In the genomic region with DNA sequence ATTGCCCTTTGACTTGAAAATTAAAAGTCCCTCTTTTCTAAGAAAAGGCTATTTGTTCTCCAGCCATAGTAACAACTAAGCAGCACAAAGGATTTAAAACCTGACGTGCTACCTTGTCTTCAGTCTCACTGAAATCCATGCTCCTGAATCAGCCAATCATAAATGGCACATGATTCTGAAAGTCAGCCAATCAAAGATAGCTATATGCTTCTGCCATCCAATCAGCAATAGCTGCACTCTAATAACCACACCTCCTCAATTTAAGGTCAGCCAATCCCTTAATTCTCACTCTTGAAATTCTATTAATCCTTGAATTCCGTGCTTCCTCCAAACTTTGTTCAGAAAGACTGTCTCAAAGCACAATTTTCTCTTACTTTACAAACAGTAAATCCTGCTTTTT, we compare ENCODE assay signal across 23 cellular contexts. TPM values are rescaled to one million over a fixed set of nuclear protein-coding genes. Genes with fewer than 3 reads are reported as not detected.
DNase-seq lines count a peak whose midpoint lies in the region; ATAC-seq, FAIRE-seq and TF ChIP-seq lines count a peak whose summit lies in the region.
"Had no signal": no experiment of that assay in that cellular context is flagged by ENCODE, and none has a peak within 500 bp of the region (broad histone marks: within the 10 kb centered on the region; RNA-seq: fewer than 3 reads in every experiment).

No MANE protein-coding gene starts in this region.

- no peak overlapping the region for H3K18ac ChIP-seq in H1 (ENCODE audit: extremely low read depth, low read length)

- 0 out of 2 replicates have a peak, but pooled peaks cover 2% of the 10 kb centered on the region for H3K9me2 ChIP-seq in GM23338 (ENCODE audit: insufficient read depth)
- no peaks in the 10 kb centered on the region for H3K9me2 ChIP-seq in Karpas-422 (replicated peaks; ENCODE audit: insufficient read depth, low read length)

- no peaks in the 10 kb centered on the region for H3K36me3 Mint-ChIP-seq in GM23338 (ENCODE audit: low read depth)
- no peaks in the 10 kb centered on the region for H3K36me3 Mint-ChIP-seq in WTC11
- H3K36me3 Mint-ChIP-seq: CD4-positive, CD25-positive, alpha-beta regulatory T cell; CD8-positive, alpha-beta T cell had no signal

- H3K56ac ChIP-seq in H1 (replicated peaks; ENCODE audit: insufficient read length, low read depth, low read length), result no peak overlapping the region

- H3K27me3 ChIP-seq in GM23338 (ENCODE audit: insufficient read depth) (no peaks in the 10 kb centered on the region), Karpas-422 (ENCODE audit: low read length) (no peaks in the 10 kb centered on the region), H1 (replicated peaks in 1 of 4; ENCODE audit: control insufficient read depth in 3 of 4, extremely low read depth in 1 of 4, insufficient read depth in 3 of 4, low read length in 3 of 4) (no peaks in the 10 kb centered on the region)
- H3K27me3 ChIP-seq: BLaER1 had no signal

- no peaks in the 10 kb centered on the region for H3K79me2 ChIP-seq in GM23338 (replicated peaks; ENCODE audit: insufficient read depth)
- no peaks in the 10 kb centered on the region for H3K79me2 ChIP-seq in Karpas-422 (ENCODE audit: low read length)
- no peaks in the 10 kb centered on the region for H3K79me2 ChIP-seq in H1 (ENCODE audit: control insufficient read depth in 1 of 2, insufficient read depth in 2 of 2, low read length in 2 of 2)

- ATAC-seq in GM23338 (no peak), WTC11 (no peak)
- ATAC-seq: CD8-positive, alpha-beta T cell; GM12878; HCT116 had no signal

- CTCF ChIA-PET in WTC11 (lab: Charles Lee) (no interaction called here), H1 (lab: Charles Lee; ENCODE audit: partially characterized antibody) (interaction anchor here (0.9 to 1.1 kb wide), 2 partner anchors 12 to 85 kb away, joined by 3 to 5 read pairs; no protein-coding TSS in a partner anchor)

- no peaks in the 10 kb centered on the region for H3K79me1 ChIP-seq in H1 (ENCODE audit: low read depth, low read length)

- H3K9me3 Mint-ChIP-seq in GM23338 (no peaks in the 10 kb centered on the region), WTC11 (peaks cover 7% of the 10 kb centered on the region)
- H3K9me3 Mint-ChIP-seq: CD8-positive, alpha-beta T cell; H9; HFFc6 had no signal

- TF ChIP-seq CTCF in GM23338 (conservative IDR thresholded peaks at IDR 0.05; ENCODE audit: low read depth in 2 of 2) (no peak), WTC11 (IDR thresholded peaks at IDR 0.05) (no peak), H1 (IDR thresholded peaks at IDR 0.05; ENCODE audit: control extremely low read depth in 1 of 3, insufficient read depth in 1 of 3, low read depth in 1 of 3, low read length in 3 of 3) (no peak)

- no peak overlapping the region for H4K8ac ChIP-seq in H1 (ENCODE audit: extremely low read depth, insufficient read depth, low read length)

- H2BK15ac ChIP-seq in H1 (ENCODE audit: low read length), result no peak overlapping the region

- no peaks in the 10 kb centered on the region for H3K4me1 ChIP-seq in GM23338 (ENCODE audit: insufficient read depth)
- no peaks in the 10 kb centered on the region for H3K4me1 ChIP-seq in Karpas-422 (ENCODE audit: low read length)
- H3K4me1 ChIP-seq in H1 (replicated peaks in 1 of 4; ENCODE audit: control insufficient read depth in 3 of 4, insufficient read depth in 4 of 4, low read length in 3 of 4), result peaks cover 0 to 2% (median under 1%) of the 10 kb centered on the region in 4 experiments; a peak in 3 of 7 replicates
- H3K4me1 ChIP-seq: Caco-2 had no signal

- H4K91ac ChIP-seq in H1 (replicated peaks; ENCODE audit: insufficient read length, low read length), result no peak overlapping the region

- DNase-seq in GM23338 (ENCODE audit: low spot score), result peak; percentile 14
- DNase-seq in Karpas-422, result peak; percentile 63
- DNase-seq in WTC11 (ENCODE audit: low spot score), result no peak
- DNase-seq in H1 (ENCODE audit: low read depth in 1 of 2, low spot score in 2 of 2), result peak in 1 of 2 experiments; percentile 3
- DNase-seq in activated CD4-positive, alpha-beta T cell treated with anti-CD3 and anti-CD28 coated beads, Interleukin-2, amount 50 U/mL, for 1 hour, result no peak
- no peak for DNase-seq in DMS114 treated with DMSO at 0.1 percent for 48 hours (lab: John Stamatoyannopoulos, UW; ENCODE audit: unreplicated experiment)
- DNase-seq in OCI-M1 (lab: John Stamatoyannopoulos, UW), result no peak
- no peak for DNase-seq in T1000 (lab: John Stamatoyannopoulos, UW)
- DNase-seq: Caco-2; CD4-positive, CD25-positive, alpha-beta regulatory T cell; CD8-positive, alpha-beta T cell; DMS79; EL; GDM1; H9; HFFc6 had no signal

- H3K9ac ChIP-seq in Karpas-422 (ENCODE audit: low read length) (no peak overlapping the region), H1 (replicated peaks in 1 of 4; ENCODE audit: extremely low read depth in 1 of 4, low read depth in 3 of 4, low read length in 3 of 4) (no peak overlapping the region)
- H3K9ac ChIP-seq: BLaER1 had no signal

- no peak overlapping the region for H2BK5ac ChIP-seq in H1 (ENCODE audit: low read depth, low read length)

- peaks cover 5% of the 10 kb centered on the region for H3K27me3 Mint-ChIP-seq in GM23338 (ENCODE audit: insufficient read depth, low read depth, poor library complexity)
- peaks cover 4% of the 10 kb centered on the region; the same call in 1 of the 2 replicates for H3K27me3 Mint-ChIP-seq in WTC11 (ENCODE audit: low read depth)

- H3K4me2 ChIP-seq in GM23338 (no peak overlapping the region), Karpas-422 (ENCODE audit: low read depth, low read length, poor library complexity, severe bottlenecking) (no peak overlapping the region), H1 (ENCODE audit: insufficient read depth in 1 of 2, low read depth in 2 of 2, low read length in 2 of 2) (no peak overlapping the region)
- H3K4me2 ChIP-seq: BLaER1 had no signal

- no peak overlapping the region for H3K27ac Mint-ChIP-seq in GM23338
- H3K27ac Mint-ChIP-seq in WTC11, result no peak overlapping the region
- H3K27ac Mint-ChIP-seq: B cell; CD4-positive, CD25-positive, alpha-beta regulatory T cell; CD8-positive, alpha-beta T cell; H9; HFFc6 had no signal

- H3K23me2 ChIP-seq in H1 (ENCODE audit: low read depth, low read length), result no peaks in the 10 kb centered on the region

- no peak for TF ChIP-seq RAD21 in H1 (IDR thresholded peaks at IDR 0.05 in 1 of 2, conservative IDR thresholded peaks at IDR 0.05 in 1 of 2; ENCODE audit: low read depth in 2 of 2, low read length in 2 of 2)

- H3K4ac ChIP-seq in H1 (replicated peaks; ENCODE audit: insufficient read length, low read depth, low read length), result no peak overlapping the region

- TF ChIP-seq EP300 in H1 (IDR thresholded peaks at IDR 0.05; ENCODE audit: borderline replicate concordance in 1 of 2, low read depth in 2 of 2, low read length in 2 of 2), result no peak

- no peak overlapping the region for H2BK20ac ChIP-seq in H1 (ENCODE audit: low read length)

- H2AFZ ChIP-seq in GM23338 (no peak overlapping the region), Karpas-422 (ENCODE audit: low read length) (no peak overlapping the region), H1 (ENCODE audit: low read length) (no peak overlapping the region)

- H3K4me3 ChIP-seq in GM23338 (no peak overlapping the region), Karpas-422 (ENCODE audit: low read length) (no peak overlapping the region), H1 (ENCODE audit: extremely low read depth in 1 of 4, insufficient read depth in 2 of 4, low read depth in 3 of 4, low read length in 4 of 4) (no peak overlapping the region)
- H3K4me3 ChIP-seq: BLaER1, GM12878 had no signal

- no peak overlapping the region for H3K23ac ChIP-seq in H1 (ENCODE audit: insufficient read length)

- no peak overlapping the region for H3K27ac ChIP-seq in GM23338 (ENCODE audit: low read depth)
- no peak overlapping the region for H3K27ac ChIP-seq in Karpas-422 (ENCODE audit: low read length)
- H3K27ac ChIP-seq in H1 (ENCODE audit: low read depth, low read length), result no peak overlapping the region
- H3K27ac ChIP-seq: BLaER1, C4-2B had no signal

- H3K9me3 ChIP-seq in Karpas-422 (ENCODE audit: low read length), result no peaks in the 10 kb centered on the region
- H3K9me3 ChIP-seq in H1 (ENCODE audit: insufficient read depth in 2 of 2, low read depth in 1 of 2, low read length in 1 of 2), result no peaks in the 10 kb centered on the region
- H3K9me3 ChIP-seq: BLaER1, Caco-2 had no signal

- 86% methylated on average over 2 of the region's 2 CpGs; no CpG with 5 or more reads in 1 of the 2 experiments for WGBS in H1 (ENCODE audit: extremely low coverage in 1 of 2, insufficient coverage in 1 of 2, insufficient read length in 1 of 2, insufficient replicate concordance in 2 of 2, low coverage in 1 of 2, low lambda C conversion rate in 2 of 2, missing lambda C conversion rate in 1 of 2), 2 experiments

- no peak overlapping the region for H2BK12ac ChIP-seq in H1 (ENCODE audit: low read depth, low read length)

- no peaks in the 10 kb centered on the region; the same call in 1 of the 2 replicates for H3F3A ChIP-seq in GM23338 (replicated peaks; ENCODE audit: low read depth)

- H4K20me1 ChIP-seq in GM23338 (replicated peaks; ENCODE audit: insufficient read depth) (no peaks in the 10 kb centered on the region), Karpas-422 (ENCODE audit: insufficient read depth, low read depth, low read length) (no peaks in the 10 kb centered on the region), H1 (replicated peaks in 1 of 2; ENCODE audit: control insufficient read depth in 1 of 2, insufficient read depth in 2 of 2, low read length in 2 of 2) (no peaks in the 10 kb centered on the region)
- H4K20me1 ChIP-seq: BLaER1 had no signal

- no peak overlapping the region for H4K5ac ChIP-seq in H1 (ENCODE audit: insufficient read length, low read depth, low read length)

- no peak overlapping the region for H2BK120ac ChIP-seq in H1 (replicated peaks; ENCODE audit: low read depth, low read length)

- H3K4me1 Mint-ChIP-seq in GM23338, result peaks cover 4% of the 10 kb centered on the region
- peaks cover 4% of the 10 kb centered on the region for H3K4me1 Mint-ChIP-seq in WTC11
- H3K4me1 Mint-ChIP-seq: CD4-positive, CD25-positive, alpha-beta regulatory T cell had no signal

- POLR2A ChIA-PET in WTC11 (lab: Charles Lee), result no interaction called here
- POLR2A ChIA-PET in H1 (lab: Charles Lee; ENCODE audit: partially characterized antibody), result no interaction called here

- H3K14ac ChIP-seq in H1 (ENCODE audit: insufficient read length), result no peak overlapping the region

- no peak for FAIRE-seq in H1 (lab: Jason Lieb, UNC)
- FAIRE-seq: GM12878, GM18507 had no signal

- no peak for TF ChIP-seq POLR2A in H1 (IDR thresholded peaks at IDR 0.05; ENCODE audit: control extremely low read depth in 1 of 2, low read depth in 2 of 2, low read length in 2 of 2)

- no peak overlapping the region for H2AK5ac ChIP-seq in H1 (ENCODE audit: low read depth, low read length)

- H3K36me3 ChIP-seq in GM23338 (ENCODE audit: insufficient read depth) (no peaks in the 10 kb centered on the region), Karpas-422 (ENCODE audit: insufficient read depth, low read length) (no peaks in the 10 kb centered on the region), H1 (ENCODE audit: control insufficient read depth in 2 of 4, insufficient read depth in 4 of 4, low read length in 3 of 4) (no peaks in the 10 kb centered on the region)
- H3K36me3 ChIP-seq: BLaER1 had no signal

- H3K4me3 Mint-ChIP-seq in GM23338, result no peak overlapping the region
- H3K4me3 Mint-ChIP-seq in WTC11, result no peak overlapping the region
- H3K4me3 Mint-ChIP-seq: B cell; CD4-positive, CD25-positive, alpha-beta regulatory T cell; CD8-positive, alpha-beta T cell; H9; HFFc6 had no signal

RNA-seq across cellular contexts. Expression of a gene that starts 53.5 kb away (rescaled TPM):
- total RNA-seq in GM23338 (2014; rRNA removed; shearing (Covaris generic)), result 4.5 and 4.9 TPM in 2 replicates
- polyA plus RNA-seq in GM23338 (2016; fragmentation: Nextera tagmentation; extraction: Ambion mirVana), result 1.5 and 2.5 TPM in 2 replicates
- total RNA-seq in Karpas-422 (2014; rRNA removed; shearing (Covaris generic); ENCODE audit: low replicate concordance), result not detected in 2 replicates
- 0.60 to 1.4 TPM (median 0.80 TPM) in 3 replicates for total RNA-seq in WTC11 (2021)
- total RNA-seq in H1 (2021; fragmentation: NEBNext Ultra II Directional; extraction: Animal tissue kit (Norgen Biotek cat#: 25700)), result 0.67 and 0.71 TPM in 2 replicates
- 0.73 and 1.2 TPM in 2 replicates for polyA plus RNA-seq in H1 (2011; rRNA removed)
- polyA plus RNA-seq in H1 (2011; cell fraction: cytosol; rRNA removed), result 0.26 TPM
- 1.0 TPM for polyA plus RNA-seq in H1 (2011; cell fraction: nucleus; rRNA removed)
- polyA plus RNA-seq in H1 (2012, experiment 1 of 2), result 0.59 to 1.4 TPM (median 1.2 TPM) in 4 replicates
- polyA plus RNA-seq in H1 (2012, experiment 2 of 2), result 0.49 TPM
- polyA plus RNA-seq in H1 (2013, experiment 1 of 2), result 1.6 TPM
- 1.3 TPM for polyA plus RNA-seq in H1 (2013, experiment 2 of 2)
- 0.85 and 1.00 TPM in 2 replicates for polyA minus RNA-seq in H1 (2011; rRNA and poly(A)+ RNA removed)
- 1.5 TPM for polyA minus RNA-seq in H1 (2011; cell fraction: cytosol; rRNA and poly(A)+ RNA removed)
- polyA minus RNA-seq in H1 (2011; cell fraction: nucleus; rRNA and poly(A)+ RNA removed), result 0.80 TPM
- total RNA-seq: A172; B cell; Caco-2; CD4-positive, CD25-positive, alpha-beta regulatory T cell; CD8-positive, alpha-beta T cell; GM12878 had no signal
- polyA plus RNA-seq: GM12878 had no signal

Comparison
In these comparisons a context has a peak if more than half of its experiments do, and no peak if none do; other contexts are left out.
1. DNase-seq: peak in GM23338 (single experiment) and Karpas-422 (single experiment); none in WTC11 (single experiment), activated CD4-positive, alpha-beta T cell treated with anti-CD3 and anti-CD28 coated beads, Interleukin-2, amount 50 U/mL, for 1 hour (single experiment), DMS114 treated with DMSO at 0.1 percent for 48 hours (single experiment), OCI-M1 (single experiment) and T1000 (single experiment).